1 cellular context compared by ENCODE assay signal in the genomic region with DNA sequence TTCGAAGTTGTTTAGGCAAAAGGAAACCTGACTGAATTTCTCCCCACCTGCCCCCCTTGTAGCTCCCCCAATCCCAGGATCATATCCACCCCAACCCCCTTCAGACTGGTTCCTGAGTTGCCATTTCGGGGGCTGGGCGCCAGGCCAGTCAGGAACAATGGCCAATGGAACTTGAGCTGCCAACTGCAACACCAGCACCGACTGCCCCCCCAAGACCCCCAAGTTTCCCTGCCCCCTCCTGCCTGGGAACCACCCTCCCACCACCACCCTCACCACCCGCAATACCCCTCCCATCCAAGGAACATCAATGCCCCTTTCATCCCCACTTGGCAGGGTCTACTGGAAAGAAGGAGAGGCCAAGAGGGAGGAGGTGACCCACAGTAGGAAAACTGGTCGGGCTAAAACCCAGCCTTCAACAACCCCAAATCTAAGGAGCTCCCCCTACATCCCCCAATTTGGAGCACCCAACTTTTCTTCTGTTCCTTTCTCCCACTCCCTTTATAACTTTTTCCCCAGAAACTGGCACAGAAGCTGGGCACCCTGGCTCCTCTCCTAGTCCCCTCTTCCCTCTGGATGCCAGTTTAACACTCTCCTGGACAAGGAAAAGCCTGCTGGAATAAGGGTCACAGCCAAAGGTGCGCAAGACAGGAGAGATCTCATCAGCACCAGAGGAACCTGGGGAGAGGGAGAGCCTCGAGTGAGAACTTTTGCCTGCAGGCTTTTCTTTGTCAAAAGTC.
TF ChIP-seq lines count a peak whose summit lies in the region.

No MANE protein-coding gene starts in this region.

TF ChIP-seq in K562, 482 proteins besides CTCF, POLR2A, EP300 and RAD21:
- TF ChIP-seq ZFX (CRISPR knock-in tag; IDR thresholded peaks at IDR 0.05) (peak; percentile 27; the same call in 1 of the 2 replicates), ZSCAN32 (CRISPR knock-in tag; IDR thresholded peaks at IDR 0.05) (no peak)
